ENCODE assay signal across 9 cellular contexts in genomic region chr5:141747152-141747640, GRCh38.
A peak's percentile ranks its signal among the peaks of the same experiment; 100 is the strongest.
DNase-seq lines count a peak whose midpoint lies in the region; ATAC-seq, FAIRE-seq and TF ChIP-seq lines count a peak whose summit lies in the region.
"Had no signal": no experiment of that assay in that cellular context is flagged by ENCODE, and none has a peak within 500 bp of the region (broad histone marks: within the 10 kb centered on the region; RNA-seq: fewer than 3 reads in every experiment).

No MANE protein-coding gene starts in this region.

- no peak overlapping the region for H2AFZ ChIP-seq in K562 (ENCODE audit: low read depth, low read length)

- POLR2A ChIA-PET in K562 (lab: Yijun Ruan, JAX) = interaction anchor here (0.6 to 1.0 kb wide), 2 partner anchors 18 to 117 kb away, joined by 3 read pairs; no protein-coding TSS in a partner anchor

- H3K4me3 ChIP-seq in K562 (no peak overlapping the region), tibial nerve (no peak overlapping the region)

- H3K79me2 ChIP-seq in K562 (ENCODE audit: control insufficient read depth, insufficient read depth, low read length) = no peaks in the 10 kb centered on the region

- in situ Hi-C loops in K562 (cut with MboI) = no loop called here

- CTCF ChIA-PET in K562 (lab: Yijun Ruan, JAX; ENCODE audit: low intra/inter-chr PET ratio) = no interaction called here

- H3K9me3 ChIP-seq in K562 (replicated peaks; ENCODE audit: control insufficient read depth, insufficient read depth, low read depth, low read length) (no peaks in the 10 kb centered on the region), tibial nerve (no peaks in the 10 kb centered on the region)

- H3K4me2 ChIP-seq in K562 (ENCODE audit: insufficient read depth, low read length) = no peak overlapping the region

- peak; percentile 65 for DNase-seq in NCI-H2107 treated with DMSO at 0.1 percent for 48 hours (lab: John Stamatoyannopoulos, UW; ENCODE audit: unreplicated experiment)
- peak; percentile 22 to 25 (median 24) for DNase-seq in K562 (ENCODE audit: extremely low read depth in 1 of 4, low spot score in 3 of 4)
- DNase-seq in iris pigment epithelial cell (ENCODE audit: low read depth) = peak; percentile 75
- peak; percentile 22 to 53 for DNase-seq in tibial nerve (ENCODE audit: low spot score in 2 of 2)
- no peak for DNase-seq in LoVo (ENCODE audit: low spot score)
- DNase-seq in T-helper 1 cell = no peak

- TF ChIP-seq POLR2A in K562 (conservative IDR thresholded peaks at IDR 0.05) (no peak), tibial nerve (IDR thresholded peaks at IDR 0.05) (no peak)

- H3K27ac ChIP-seq in K562 (ENCODE audit: extremely low read depth, low read depth, low read length) = no peak overlapping the region
- H3K27ac ChIP-seq in tibial nerve = no peak overlapping the region
- H3K27ac ChIP-seq: HL-60 had no signal

- no peak for FAIRE-seq in K562 (lab: Jason Lieb, UNC)

- TF ChIP-seq RAD21 in K562 (CRISPR knock-in tag; conservative IDR thresholded peaks at IDR 0.05 in 1 of 2, IDR thresholded peaks at IDR 0.05 in 1 of 2) = no peak

- TF ChIP-seq EP300 in K562 (IDR thresholded peaks at IDR 0.05; ENCODE audit: low read length) (no peak), tibial nerve (IDR thresholded peaks at IDR 0.05) (no peak)

- peaks cover 0 to 3% of the 10 kb centered on the region in 2 experiments; a peak in 1 of 5 replicates for H3K4me1 ChIP-seq in K562 (replicated peaks in 1 of 2; ENCODE audit: control insufficient read depth in 2 of 2, insufficient read depth in 2 of 2, low read length in 2 of 2)
- H3K4me1 ChIP-seq in tibial nerve = peaks cover 0 to 13% (median 2%) of the 10 kb centered on the region in 4 donors

- peaks cover 0 to 6% of the 10 kb centered on the region in 2 experiments; a peak in 1 of 5 replicates for H3K27me3 ChIP-seq in K562 (ENCODE audit: control insufficient read depth in 2 of 2, insufficient read depth in 2 of 2, low read length in 2 of 2)
- peaks cover 0 to 9% of the 10 kb centered on the region in 2 donors for H3K27me3 ChIP-seq in tibial nerve

- H3K9me1 ChIP-seq in K562 (ENCODE audit: control insufficient read depth, insufficient read depth, low read length) = no peaks in the 10 kb centered on the region

- intact Hi-C loops in K562 (cut with micrococcal nuclease) = no loop called here

- no peak overlapping the region for H3K9ac ChIP-seq in K562 (ENCODE audit: insufficient read depth in 1 of 2, low read depth in 2 of 2, low read length in 2 of 2)

- WGBS in K562 (ENCODE audit: insufficient coverage, low coverage, missing lambda C conversion rate) = 6% methylated on average over 5 of the region's 5 CpGs
- 12% methylated on average over 5 of the region's 5 CpGs for WGBS in tibial nerve, 2 donors

- H3K36me3 ChIP-seq in K562 (ENCODE audit: control insufficient read depth, insufficient read depth, low read length) (no peaks in the 10 kb centered on the region), tibial nerve (no peaks in the 10 kb centered on the region)

- no TSS peak for BruUV-seq in K562 (replicated peaks; lab: Mats Ljungman, UMichigan)

- ATAC-seq in GM18867 (IDR thresholded peaks at IDR 0.05; ENCODE audit: unreplicated experiment) = peak; percentile 38
- ATAC-seq in K562 = peak; percentile 79
- ATAC-seq in GM18498 (IDR thresholded peaks at IDR 0.05; ENCODE audit: unreplicated experiment) = no peak

- H4K20me1 ChIP-seq in K562 (replicated peaks; ENCODE audit: control insufficient read depth, insufficient read depth, low read length) = peaks cover 3% of the 10 kb centered on the region

- no peak for TF ChIP-seq CTCF in K562 (IDR thresholded peaks at IDR 0.05 in 2 of 3, conservative IDR thresholded peaks at IDR 0.05 in 1 of 3; ENCODE audit: insufficient read depth in 2 of 3, low read depth in 1 of 3, low read length in 3 of 3)
- no peak for TF ChIP-seq CTCF in tibial nerve (IDR thresholded peaks at IDR 0.05)

TF ChIP-seq in K562, 482 proteins besides CTCF, POLR2A, EP300 and RAD21:
- peak; percentile 72 for TF ChIP-seq HCFC1 (IDR thresholded peaks at IDR 0.05; ENCODE audit: low read depth, low read length)
- peak; percentile 70 for TF ChIP-seq ZNF143 (CRISPR knock-in tag; IDR thresholded peaks at IDR 0.05)
- TF ChIP-seq POU5F1 (IDR thresholded peaks at IDR 0.05; ENCODE audit: borderline replicate concordance, low read depth, low read length, partially characterized antibody) = no peak
- no peak for TF ChIP-seq ZNF23 (CRISPR knock-in tag; IDR thresholded peaks at IDR 0.05)
- TF ChIP-seq RFX1 (IDR thresholded peaks at IDR 0.05) = peak; percentile 83

Comparison
In these comparisons a context has a peak if more than half of its experiments do, and no peak if none do; other contexts are left out.
1. DNase-seq: peak in NCI-H2107 treated with DMSO at 0.1 percent for 48 hours (single experiment), K562 (4 of 4), iris pigment epithelial cell (single experiment) and tibial nerve (2 of 2); none in LoVo (single experiment) and T-helper 1 cell (0 of 5).